Comparison of ENCODE assay signal across 8 cellular contexts in genomic region chr10:124093076-124093773, GRCh38. TPM values are rescaled to one million over a fixed set of nuclear protein-coding genes. Genes with fewer than 3 reads are reported as not detected.
DNase-seq lines count a peak whose midpoint lies in the region; ATAC-seq and TF ChIP-seq lines count a peak whose summit lies in the region.

TSS of gene CHST15 (minus strand) at chr10:124093598. CDS start at chr10:124046212, 47,386 bp downstream.

- H3K9ac ChIP-seq in parathyroid adenoma: no peak within 1 kb of the TSS

- H3K27me3 ChIP-seq in parathyroid adenoma (ENCODE audit: control insufficient read depth, insufficient read depth, low read length): peaks cover 4% of the 10 kb centered on the region

- H3K36me3 ChIP-seq in parathyroid adenoma (ENCODE audit: control insufficient read depth, insufficient read depth, low read length): no peaks in the 10 kb centered on the region

- H2AFZ ChIP-seq in parathyroid adenoma: peak within 1 kb of the TSS; percentile 70

- H3K9me3 ChIP-seq in parathyroid adenoma (ENCODE audit: control insufficient read depth, low read length): no peaks in the 10 kb centered on the region

- H3K4me1 Mint-ChIP-seq in activated naive CD8-positive, alpha-beta T cell treated with anti-CD3 and anti-CD28 coated beads for 36 hours: no peaks in the 10 kb centered on the region

- ATAC-seq in HG03108 (IDR thresholded peaks at IDR 0.05; ENCODE audit: unreplicated experiment) (peak; percentile 24), left cardiac atrium (peak; percentile 36 to 51), GM18868 (IDR thresholded peaks at IDR 0.05; ENCODE audit: unreplicated experiment) (no peak), HG03469 (IDR thresholded peaks at IDR 0.05; ENCODE audit: unreplicated experiment) (no peak), HG03175 (IDR thresholded peaks at IDR 0.05; ENCODE audit: unreplicated experiment) (no peak)

- intact Hi-C loops in left cardiac atrium (cut with DNase I): no loop called here

- no peak for TF ChIP-seq CTCF in GM12864 (IDR thresholded peaks at IDR 0.05; ENCODE audit: low read depth, low read length, missing control alignments)
- TF ChIP-seq CTCF in parathyroid adenoma (IDR thresholded peaks at IDR 0.05): no peak

- no peak within 1 kb of the TSS for H3K27ac Mint-ChIP-seq in activated naive CD8-positive, alpha-beta T cell treated with anti-CD3 and anti-CD28 coated beads for 36 hours

- H3K27me3 Mint-ChIP-seq in activated naive CD8-positive, alpha-beta T cell treated with anti-CD3 and anti-CD28 coated beads for 36 hours: peaks cover 67% of the 10 kb centered on the region

- H3K4me1 ChIP-seq in parathyroid adenoma: no peaks in the 10 kb centered on the region

- peaks cover 1% of the 10 kb centered on the region for H3K9me3 Mint-ChIP-seq in activated naive CD8-positive, alpha-beta T cell treated with anti-CD3 and anti-CD28 coated beads for 36 hours

- DNase-seq in GM12864 (ENCODE audit: low read depth) (no peak), left cardiac atrium (peak; percentile 61)
- peak; percentile 26 for DNase-seq in activated naive CD8-positive, alpha-beta T cell treated with anti-CD3 and anti-CD28 coated beads for 36 hours

- H3K4me3 ChIP-seq in GM12864 (ENCODE audit: low read depth, low read length) (peak within 1 kb of the TSS; percentile 48), parathyroid adenoma (ENCODE audit: low read depth, low read length) (peak within 1 kb of the TSS; percentile 47)

- no peaks in the 10 kb centered on the region for H3K36me3 Mint-ChIP-seq in activated naive CD8-positive, alpha-beta T cell treated with anti-CD3 and anti-CD28 coated beads for 36 hours

- no peaks in the 10 kb centered on the region for H3K79me2 ChIP-seq in parathyroid adenoma

- H3K4me3 Mint-ChIP-seq in activated naive CD8-positive, alpha-beta T cell treated with anti-CD3 and anti-CD28 coated beads for 36 hours: peak within 1 kb of the TSS; percentile 37

- H3K27ac ChIP-seq in parathyroid adenoma: peak within 1 kb of the TSS; percentile 39

- H3K4me2 ChIP-seq in parathyroid adenoma (ENCODE audit: low read length): peak within 1 kb of the TSS; percentile 84

RNA-seq across cellular contexts. Expression of gene CHST15, which starts in this region (rescaled TPM):
- total RNA-seq in activated naive CD8-positive, alpha-beta T cell treated with anti-CD3 and anti-CD28 coated beads for 36 hours: under 1 TPM; 0.12 to 0.25 TPM
- 10 to 100 TPM in 1 of 2 donors, 1 to 10 TPM in 1; 9.2 to 17.8 TPM for total RNA-seq in left cardiac atrium

Comparison
In these comparisons a context has a peak if more than half of its experiments do, and no peak if none do; other contexts are left out.
1. RNA of gene CHST15 (total RNA-seq): 9.2 to 17.8 TPM in left cardiac atrium; 0.12 to 0.25 TPM in activated naive CD8-positive, alpha-beta T cell treated with anti-CD3 and anti-CD28 coated beads for 36 hours; every median in the first group is over 4 times any median in the second.
2. Peak in DNase-seq in activated naive CD8-positive, alpha-beta T cell treated with anti-CD3 and anti-CD28 coated beads for 36 hours; RNA of the gene not detected or under 1 TPM.
3. ATAC-seq: peak in HG03108 (single experiment) and left cardiac atrium (2 of 2); none in GM18868 (single experiment), HG03469 (single experiment) and HG03175 (single experiment).